Comparison of ENCODE assay signal across 19 cellular contexts in the genomic region with DNA sequence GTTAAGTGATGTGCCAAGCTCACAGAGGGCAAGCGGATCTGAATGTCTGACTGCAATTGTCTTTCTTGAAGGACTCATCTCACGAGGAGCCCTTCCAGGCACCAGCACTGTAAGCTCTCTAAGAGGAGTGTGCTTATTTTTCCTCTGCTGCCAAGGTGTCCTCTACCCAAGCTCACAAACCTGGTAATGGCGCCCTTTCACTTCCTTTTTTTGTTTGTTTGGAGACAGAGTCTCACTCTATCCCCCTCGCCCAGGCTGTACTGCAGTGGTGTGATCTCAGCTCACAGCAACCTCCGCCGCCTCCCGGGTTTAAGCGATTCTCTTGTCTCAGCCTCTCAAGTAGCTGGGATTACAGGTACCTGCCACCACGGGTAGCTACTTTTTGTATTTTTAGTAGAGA.
A peak's percentile ranks its signal among the peaks of the same experiment; 100 is the strongest.
DNase-seq lines count a peak whose midpoint lies in the region; ATAC-seq, FAIRE-seq and TF ChIP-seq lines count a peak whose summit lies in the region.
"Had no signal": no experiment of that assay in that cellular context is flagged by ENCODE, and none has a peak within 500 bp of the region (broad histone marks: within the 10 kb centered on the region; RNA-seq: fewer than 3 reads in every experiment).

No MANE protein-coding gene starts in this region.

- H3K27me3 ChIP-seq in IMR-90 (ENCODE audit: control insufficient read depth, insufficient read depth, low read length) (no peaks in the 10 kb centered on the region), OCI-LY3 (ENCODE audit: low read depth, low read length) (no peaks in the 10 kb centered on the region), GM12878 (replicated peaks in 1 of 2; ENCODE audit: control insufficient read depth in 2 of 2, insufficient read depth in 2 of 2, low read length in 1 of 2) (no peaks in the 10 kb centered on the region), thyroid gland (no peaks in the 10 kb centered on the region)
- H3K27me3 ChIP-seq: BLaER1 had no signal

- SMC1A ChIA-PET in GM12878 (lab: Charles Lee; ENCODE audit: uncharacterized antibody, unreplicated experiment), result interaction anchor here (3.3 to 6.6 kb wide), 2 partner anchors 413 to 487 kb away, joined by 13 to 36 read pairs; no protein-coding TSS in a partner anchor

- H3K4me2 ChIP-seq in IMR-90 (ENCODE audit: low read depth, low read length), result no peak overlapping the region
- H3K4me2 ChIP-seq in OCI-LY3 (ENCODE audit: low read length), result peak overlapping the region; percentile 20
- no peak overlapping the region for H3K4me2 ChIP-seq in GM12878 (ENCODE audit: control insufficient read depth, insufficient read depth)
- H3K4me2 ChIP-seq: BLaER1 had no signal

- H3K4me3 ChIP-seq in IMR-90 (ENCODE audit: insufficient read depth, low read depth, low read length) (no peak overlapping the region), OCI-LY3 (ENCODE audit: low read length) (no peak overlapping the region), GM12878 (no peak overlapping the region), thyroid gland (replicated peaks in 1 of 3) (no peak overlapping the region)
- H3K4me3 ChIP-seq: BLaER1, GM23248 had no signal

- DNase-seq in IMR-90 (no peak), GM12878 (ENCODE audit: low read depth, low spot score) (no peak), thyroid gland (no peak), NOMO-1 treated with dmso at 0.1 percent for 144 hours (lab: John Stamatoyannopoulos, UW; ENCODE audit: unreplicated experiment) (no peak), KBM-7 (no peak)
- DNase-seq: Caco-2; CD4-positive, CD25-positive, alpha-beta regulatory T cell; CD8-positive, alpha-beta T cell; DMS153; DND-41; GM23248; H9 had no signal

- H3K79me2 ChIP-seq in OCI-LY3 (ENCODE audit: low read length) (peaks cover 15% of the 10 kb centered on the region), GM12878 (ENCODE audit: control insufficient read depth, insufficient read depth, low read length) (no peaks in the 10 kb centered on the region)

- no peak overlapping the region for H3K4ac ChIP-seq in IMR-90 (ENCODE audit: low read depth, low read length)

- H3K9me1 ChIP-seq in IMR-90 (ENCODE audit: insufficient read depth, low read length), result no peaks in the 10 kb centered on the region

- no peak overlapping the region for H4K91ac ChIP-seq in IMR-90 (ENCODE audit: insufficient read depth, low read depth, low read length)

- intact Hi-C loops in IMR-90 (cut with micrococcal nuclease) (no loop called here), GM12878 (cut with micrococcal nuclease; ENCODE audit: unreplicated experiment) (loop anchor here (10.0 kb wide), 2 partner anchors 140 to 270 kb away; no protein-coding TSS in a partner anchor), thyroid gland (cut with DNase I) (loop anchor here (10.0 kb wide), 1 partner anchor 490 kb away; no protein-coding TSS in a partner anchor)

- no peak overlapping the region for H4K5ac ChIP-seq in IMR-90 (ENCODE audit: low read depth, low read length)

- POLR2A ChIA-PET in IMR-90 (lab: Charles Lee; ENCODE audit: unreplicated experiment), result no interaction called here
- POLR2A ChIA-PET in GM12878 (lab: Charles Lee), result no interaction called here

- TF ChIP-seq POLR2A in IMR-90 (IDR thresholded peaks at IDR 0.05; ENCODE audit: low read depth, low read length), result no peak
- TF ChIP-seq POLR2A in GM12878 (IDR thresholded peaks at IDR 0.05; ENCODE audit: low read depth, low read length), result no peak
- TF ChIP-seq POLR2A in thyroid gland (IDR thresholded peaks at IDR 0.05), result no peak

- RAD21 ChIA-PET in GM12878 (lab: Charles Lee; ENCODE audit: unreplicated experiment), result interaction anchor here (1.2 to 2.3 kb wide), 2 partner anchors 416 to 487 kb away, joined by 3 to 12 read pairs; no protein-coding TSS in a partner anchor

- H3K27ac ChIP-seq in IMR-90 (ENCODE audit: insufficient read depth, low read length) (no peak overlapping the region), OCI-LY3 (ENCODE audit: low read length) (peak overlapping the region; percentile 100), GM12878 (ENCODE audit: control insufficient read depth, insufficient read depth) (no peak overlapping the region), thyroid gland (no peak overlapping the region)
- H3K27ac ChIP-seq: BLaER1, C4-2B, GM23248 had no signal

- H2AK9ac ChIP-seq in IMR-90 (replicated peaks; ENCODE audit: low read depth, low read length, poor library complexity), result no peak overlapping the region

- no peak overlapping the region for H2BK120ac ChIP-seq in IMR-90 (ENCODE audit: low read depth, low read length)

- CTCF ChIA-PET in IMR-90 (lab: Yijun Ruan, JAX), result interaction anchor here (0.6 to 1.2 kb wide), 2 partner anchors 252 to 291 kb away, joined by 3 read pairs; no protein-coding TSS in a partner anchor
- CTCF ChIA-PET in GM12878 (lab: Yijun Ruan, JAX), result interaction anchor here (0.6 to 6.6 kb wide), 8 partner anchors 73 to 1327 kb away, joined by 3 to 51 read pairs (median 7); no protein-coding TSS in a partner anchor

- no peak overlapping the region for H3K23ac ChIP-seq in IMR-90 (ENCODE audit: low read depth, low read length)

- dilution Hi-C loops in IMR-90 (cut with HindIII; ENCODE audit: low sequenced_read_pairs, unreplicated experiment), result no loop called here

- WGBS in IMR-90 (ENCODE audit: extremely low coverage in 2 of 2, insufficient read length in 1 of 2), 2 experiments, result no CpG with 5 or more reads among the region's 9 CpGs
- WGBS in GM12878 (ENCODE audit: insufficient coverage, insufficient replicate concordance, low lambda C conversion rate, missing lambda C conversion rate), result 48% methylated on average over 9 of the region's 9 CpGs
- 90 to 91% methylated on average over 9 of the region's 9 CpGs for WGBS in thyroid gland, 2 donors

- H2AFZ ChIP-seq in IMR-90 (replicated peaks; ENCODE audit: low read length, poor library complexity) (no peak overlapping the region), OCI-LY3 (ENCODE audit: low read depth, low read length) (peak overlapping the region; percentile 56; the same call in 1 of the 2 replicates), GM12878 (ENCODE audit: control insufficient read depth, low read depth, low read length) (no peak overlapping the region)
- H2AFZ ChIP-seq: GM23248 had no signal

- H2BK20ac ChIP-seq in IMR-90 (ENCODE audit: low read depth, low read length), result no peak overlapping the region

- TF ChIP-seq RAD21 in IMR-90 (IDR thresholded peaks at IDR 0.05; ENCODE audit: low read length) (no peak), GM12878 (IDR thresholded peaks at IDR 0.05; ENCODE audit: insufficient read depth, low read depth, low read length) (no peak)

- BruUV-seq in IMR-90 (replicated peaks; lab: Mats Ljungman, UMichigan) (no TSS peak), GM12878 (replicated peaks; lab: Mats Ljungman, UMichigan) (no TSS peak)

- H3K9ac ChIP-seq in IMR-90 (ENCODE audit: low read depth, low read length) (no peak overlapping the region), OCI-LY3 (ENCODE audit: low read length) (peak overlapping the region; percentile 90; the same call in 1 of the 2 replicates), GM12878 (ENCODE audit: control insufficient read depth, insufficient read depth, low read length) (no peak overlapping the region)
- H3K9ac ChIP-seq: BLaER1, GM23248 had no signal

- no peak overlapping the region for H3K18ac ChIP-seq in IMR-90 (ENCODE audit: low read depth, low read length)

- no peaks in the 10 kb centered on the region for H3K79me1 ChIP-seq in IMR-90 (ENCODE audit: low read depth in 1 of 2, low read length in 2 of 2)

- H3K9me3 ChIP-seq in IMR-90 (ENCODE audit: control insufficient read depth, insufficient read depth, low read length) (no peaks in the 10 kb centered on the region), OCI-LY3 (ENCODE audit: insufficient read depth, low read length) (no peaks in the 10 kb centered on the region), GM12878 (replicated peaks; ENCODE audit: control insufficient read depth, insufficient read depth, low read length) (no peaks in the 10 kb centered on the region), thyroid gland (no peaks in the 10 kb centered on the region)
- H3K9me3 ChIP-seq: BLaER1, Caco-2 had no signal

- H2BK15ac ChIP-seq in IMR-90 (ENCODE audit: low read depth, low read length), result 0 out of 3 replicates have a peak overlapping the region, but pooled peaks have one; percentile 10

- FAIRE-seq in GM12878 (lab: Jason Lieb, UNC), result no peak
- FAIRE-seq: A204.1, G401.6, GM12892 had no signal

- no peak overlapping the region for H2AK5ac ChIP-seq in IMR-90 (ENCODE audit: low read depth, low read length)

- TF ChIP-seq CTCF in IMR-90 (conservative IDR thresholded peaks at IDR 0.05; ENCODE audit: low read depth, low read length) (no peak), OCI-LY3 (IDR thresholded peaks at IDR 0.05; ENCODE audit: low read depth, low read length) (no peak), GM12878 (IDR thresholded peaks at IDR 0.05 in 2 of 3, conservative IDR thresholded peaks at IDR 0.05 in 1 of 3; ENCODE audit: control insufficient read depth in 2 of 3, extremely low read depth in 1 of 3, insufficient read depth in 1 of 3, low read depth in 3 of 3, low read length in 3 of 3) (no peak), thyroid gland (IDR thresholded peaks at IDR 0.05) (no peak)

- H3K56ac ChIP-seq in IMR-90 (ENCODE audit: extremely low read depth, insufficient read depth, low read length), result no peak overlapping the region

- TF ChIP-seq EP300 in GM12878 (IDR thresholded peaks at IDR 0.05; ENCODE audit: borderline replicate concordance in 1 of 2, control insufficient read depth in 1 of 2, low read depth in 2 of 2, low read length in 2 of 2), result no peak

- no peak overlapping the region for H3K14ac ChIP-seq in IMR-90 (replicated peaks; ENCODE audit: low read depth, low read length)

- H3K4me1 ChIP-seq in IMR-90 (ENCODE audit: control insufficient read depth, insufficient read depth, low read length) (peaks cover 7% of the 10 kb centered on the region), OCI-LY3 (ENCODE audit: low read length) (peaks cover 86% of the 10 kb centered on the region), GM12878 (ENCODE audit: control insufficient read depth, insufficient read depth, low read length) (no peaks in the 10 kb centered on the region; the same call in 1 of the 2 replicates), thyroid gland (no peaks in the 10 kb centered on the region)
- H3K4me1 ChIP-seq: BLaER1, Caco-2 had no signal

- H4K8ac ChIP-seq in IMR-90 (ENCODE audit: low read depth in 2 of 2, low read length in 2 of 2), result no peak overlapping the region

- ATAC-seq in IMR-90 (ENCODE audit: low read depth) (no peak), GM12878 (peak; percentile 54)
- ATAC-seq: CD8-positive, alpha-beta T cell; HCT116 had no signal

- H3K36me3 ChIP-seq in IMR-90 (ENCODE audit: control insufficient read depth, insufficient read depth, low read length) (no peaks in the 10 kb centered on the region), OCI-LY3 (replicated peaks; ENCODE audit: low read depth, low read length) (no peaks in the 10 kb centered on the region), GM12878 (ENCODE audit: control insufficient read depth in 2 of 2, insufficient read depth in 2 of 2, low read length in 1 of 2) (no peaks in the 10 kb centered on the region), thyroid gland (no peaks in the 10 kb centered on the region)
- H3K36me3 ChIP-seq: BLaER1 had no signal

- H4K20me1 ChIP-seq in IMR-90 (ENCODE audit: insufficient read depth, low read length), result no peaks in the 10 kb centered on the region
- H4K20me1 ChIP-seq in OCI-LY3 (ENCODE audit: insufficient read depth, low read length), result no peaks in the 10 kb centered on the region
- no peaks in the 10 kb centered on the region for H4K20me1 ChIP-seq in GM12878 (ENCODE audit: control insufficient read depth, insufficient read depth)
- H4K20me1 ChIP-seq: BLaER1 had no signal

- H2BK5ac ChIP-seq in IMR-90 (ENCODE audit: low read depth, low read length, poor library complexity, severe bottlenecking), result no peak overlapping the region

- in situ Hi-C loops in IMR-90 (cut with MboI; ENCODE audit: low sequenced_read_pairs) (loop anchor here (5.0 to 10.0 kb wide), 3 partner anchors 290 to 748 kb away; no protein-coding TSS in a partner anchor), GM12878 (cut with MboI) (loop anchor here (5.0 kb wide), 2 partner anchors 488 to 763 kb away; partner anchors contain the start of gene ELAC2), KBM-7 (cut with MboI; ENCODE audit: low pct_unique_long_range_greater_than_20kb, low sequenced_read_pairs) (no loop called here)
